In genomic region chr4:7194251-7195137, GRCh38 we compare ENCODE assay signal across 8 cellular contexts. TPM values are rescaled to one million over a fixed set of nuclear protein-coding genes. Genes with fewer than 3 reads are reported as not detected.
DNase-seq lines count a peak whose midpoint lies in the region; ATAC-seq, FAIRE-seq and TF ChIP-seq lines count a peak whose summit lies in the region.

No MANE protein-coding gene starts in this region.

- H3K9ac ChIP-seq in neural progenitor cell: no peak overlapping the region

- H3K27ac Mint-ChIP-seq in endothelial cell (ENCODE audit: unreplicated experiment) (no peak overlapping the region), neural progenitor cell (no peak overlapping the region)

- TF ChIP-seq CTCF in endothelial cell (IDR thresholded peaks at IDR 0.05; ENCODE audit: unreplicated experiment) (peak; percentile 19), neural progenitor cell (IDR thresholded peaks at IDR 0.05) (peak; percentile 58)

- peak overlapping the region; percentile 94 for H3K4me2 ChIP-seq in neural progenitor cell

- peaks cover 32% of the 10 kb centered on the region for H3K4me1 ChIP-seq in neural progenitor cell

- FAIRE-seq in HTR-8/SVneo (lab: Jason Lieb, UNC): no peak

- no peaks in the 10 kb centered on the region for H3F3A ChIP-seq in neural progenitor cell (ENCODE audit: low read depth)

- no peak overlapping the region for H2AFZ ChIP-seq in neural progenitor cell (replicated peaks)

- H3K27me3 Mint-ChIP-seq in endothelial cell (ENCODE audit: unreplicated experiment) (peaks cover 8% of the 10 kb centered on the region), neural progenitor cell (ENCODE audit: insufficient read depth, low read depth) (peaks cover 26% of the 10 kb centered on the region)

- H3K36me3 Mint-ChIP-seq in endothelial cell (ENCODE audit: low read depth, unreplicated experiment): no peaks in the 10 kb centered on the region
- H3K36me3 Mint-ChIP-seq in neural progenitor cell: no peaks in the 10 kb centered on the region

- H3K4me3 ChIP-seq in neural progenitor cell: peak overlapping the region; percentile 74

- H3K27me3 ChIP-seq in neural progenitor cell: peaks cover 45% of the 10 kb centered on the region

- in situ Hi-C loops in KBM-7 (cut with MboI; ENCODE audit: low pct_unique_long_range_greater_than_20kb, low sequenced_read_pairs): no loop called here

- no peaks in the 10 kb centered on the region for H3K36me3 ChIP-seq in neural progenitor cell

- H3K9me3 Mint-ChIP-seq in endothelial cell (ENCODE audit: unreplicated experiment): no peaks in the 10 kb centered on the region
- no peaks in the 10 kb centered on the region for H3K9me3 Mint-ChIP-seq in neural progenitor cell

- H3K9me3 ChIP-seq in neural progenitor cell (ENCODE audit: low read depth): no peaks in the 10 kb centered on the region

- H3K4me3 Mint-ChIP-seq in endothelial cell (ENCODE audit: unreplicated experiment) (no peak overlapping the region), neural progenitor cell (peak overlapping the region; percentile 85)

- H3K4me1 Mint-ChIP-seq in endothelial cell (ENCODE audit: unreplicated experiment) (no peaks in the 10 kb centered on the region), neural progenitor cell (peaks cover 40% of the 10 kb centered on the region)

- H3K79me2 ChIP-seq in neural progenitor cell (ENCODE audit: low read depth): no peaks in the 10 kb centered on the region

- H3K27ac ChIP-seq in neural progenitor cell: no peak overlapping the region

- ATAC-seq in HG03565 (IDR thresholded peaks at IDR 0.05; ENCODE audit: unreplicated experiment): no peak

- DNase-seq in DMS53 (lab: John Stamatoyannopoulos, UW): peak; percentile 53
- no peak for DNase-seq in DMS53 treated with DMSO at 0.1 percent for 48 hours (lab: John Stamatoyannopoulos, UW; ENCODE audit: unreplicated experiment)
- DNase-seq in NCI-H345 (lab: John Stamatoyannopoulos, UW): peak; percentile 38
- DNase-seq in endothelial cell (ENCODE audit: low spot score): peak; percentile 59
- peak; percentile 62 for DNase-seq in neural progenitor cell (ENCODE audit: low spot score)
- no peak for DNase-seq in KBM-7
- DNase-seq in HTR-8/SVneo (ENCODE audit: insufficient read length, low spot score): no peak

- H4K20me1 ChIP-seq in neural progenitor cell (ENCODE audit: low read depth): peaks cover 49% of the 10 kb centered on the region

RNA-seq across cellular contexts. Expression of gene SORCS2, which starts 2.2 kb away (rescaled TPM):
- total RNA-seq in endothelial cell (ENCODE audit: unreplicated experiment): 1.3 TPM
- total RNA-seq in neural progenitor cell (ENCODE audit: low replicate concordance): 5.2 and 12.9 TPM in 2 replicates

Comparison
In these comparisons a context has a peak if more than half of its experiments do, and no peak if none do; other contexts are left out.
1. DNase-seq: peak in DMS53 (single experiment), NCI-H345 (single experiment), endothelial cell (single experiment) and neural progenitor cell (single experiment); none in DMS53 treated with DMSO at 0.1 percent for 48 hours (single experiment), KBM-7 (single experiment) and HTR-8/SVneo (single experiment).